Comparison of ENCODE assay signal across 37 cellular contexts in the genomic region with DNA sequence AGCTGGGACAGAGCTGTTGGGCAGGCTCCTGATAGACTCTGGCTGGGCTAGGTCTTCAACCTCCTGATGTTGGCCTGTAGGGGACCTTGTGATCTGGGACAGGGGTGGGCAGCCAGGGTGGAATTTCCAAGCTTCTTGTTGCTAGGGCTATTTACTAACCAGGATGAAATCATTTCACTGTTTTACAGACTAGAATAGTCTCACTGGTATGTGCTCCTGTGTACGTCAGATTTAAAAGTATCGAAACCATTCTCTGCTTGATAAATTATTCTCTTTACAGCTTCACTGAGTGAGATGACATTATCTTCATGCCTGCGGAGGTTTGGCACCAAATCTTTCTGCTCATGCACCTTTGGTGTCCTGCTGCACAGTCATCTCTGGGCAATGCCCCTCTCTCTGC. TPM values are rescaled to one million over a fixed set of nuclear protein-coding genes. Genes with fewer than 3 reads are reported as not detected.
"Had no signal": no experiment of that assay in that cellular context is flagged by ENCODE, and none has a peak within 500 bp of the region (broad histone marks: within the 10 kb centered on the region; RNA-seq: fewer than 3 reads in every experiment).

No MANE protein-coding gene starts in this region.

- H3K36me3 ChIP-seq: ascending aorta, breast epithelium had no signal

- H3K9me3 ChIP-seq: ascending aorta, body of pancreas, breast epithelium had no signal

- H3K4me1 ChIP-seq: breast epithelium had no signal

- H3K27ac Mint-ChIP-seq: activated CD4-positive, alpha-beta memory T cell treated with anti-CD3 and anti-CD28 coated beads, Interleukin-2, amount 10 ng/mL, durations not matched to agents 7 days and 5 days; activated CD4-positive, alpha-beta T cell treated with anti-CD3 and anti-CD28 coated beads for 36 hours; activated CD4-positive, alpha-beta T cell treated with anti-CD3 and anti-CD28 coated beads, Interleukin-2, amount 10 ng/mL, durations not matched to agents 7 days and 5 days; activated CD8-positive, alpha-beta memory T cell treated with anti-CD3 and anti-CD28 coated beads, Interleukin-2, amount 10 ng/mL, durations not matched to agents 7 days and 5 days; activated CD8-positive, alpha-beta T cell treated with anti-CD3 and anti-CD28 coated beads, Interleukin-2, amount 10 ng/mL, durations not matched to agents 7 days and 5 days; activated naive CD4-positive, alpha-beta T cell treated with anti-CD3 and anti-CD28 coated beads, Interleukin-2, amount 10 ng/mL, durations not matched to agents 7 days and 5 days; activated naive CD4-positive, alpha-beta T cell treated with anti-CD3 and anti-CD28 coated beads, Interleukin-2, amount 50 U/mL, for 24 hours; activated naive CD8-positive, alpha-beta T cell; activated naive CD8-positive, alpha-beta T cell treated with anti-CD3 and anti-CD28 coated beads, Interleukin-2, amount 10 ng/mL, durations not matched to agents 7 days and 5 days; activated naive CD8-positive, alpha-beta T cell treated with anti-CD3 and anti-CD28 coated beads, Interleukin-2, amount 50 U/mL, for 24 hours; activated T-cell treated with anti-CD3 and anti-CD28 coated beads, Interleukin-2, amount 50 U/mL, for 24 hours; activated T-helper 2 cell treated with anti-CD3 and anti-CD28 coated beads, Interferon-gamma antibody, Interleukin-2, Interleukin-4, amounts not matched to agents 10 μg/mL and 5 μg/mL and 100 μg/mL, durations not matched to agents 14 hours and 24 hours and 36 hours; T-helper 1 cell treated with Interleukin-12 subunit alpha and Interleukin-12 subunit beta and Interleukin-4 antibody, amounts not matched to agents 30 μg/mL and 1 μg/mL, for 36 hours; T-helper 2 cell treated with Interferon-gamma antibody and Interleukin-4, amounts not matched to agents 5 μg/mL and 100 μg/mL, for 36 hours had no signal

- H3K36me3 Mint-ChIP-seq: activated CD8-positive, alpha-beta memory T cell treated with anti-CD3 and anti-CD28 coated beads, Interleukin-2, amount 10 ng/mL, durations not matched to agents 7 days and 5 days; activated naive CD4-positive, alpha-beta T cell treated with anti-CD3 and anti-CD28 coated beads, Interleukin-2, amount 10 ng/mL, durations not matched to agents 7 days and 5 days; activated naive CD4-positive, alpha-beta T cell treated with anti-CD3 and anti-CD28 coated beads, Interleukin-2, amount 50 U/mL, for 24 hours; activated naive CD8-positive, alpha-beta T cell; activated naive CD8-positive, alpha-beta T cell treated with anti-CD3 and anti-CD28 coated beads, Interleukin-2, amount 10 ng/mL, durations not matched to agents 7 days and 5 days had no signal

- H3K27ac ChIP-seq: ascending aorta, body of pancreas, brain microvascular endothelial cell, breast epithelium, VCaP had no signal

- H3K4me3 ChIP-seq: ascending aorta, body of pancreas, breast epithelium had no signal

- H3K4me1 Mint-ChIP-seq: activated CD4-positive, alpha-beta memory T cell treated with anti-CD3 and anti-CD28 coated beads, Interleukin-2, amount 10 ng/mL, durations not matched to agents 7 days and 5 days; activated CD4-positive, alpha-beta T cell treated with anti-CD3 and anti-CD28 coated beads for 36 hours; activated CD4-positive, alpha-beta T cell treated with anti-CD3 and anti-CD28 coated beads, Interleukin-2, amount 10 ng/mL, durations not matched to agents 7 days and 5 days; activated CD8-positive, alpha-beta memory T cell treated with anti-CD3 and anti-CD28 coated beads, Interleukin-2, amount 10 ng/mL, durations not matched to agents 7 days and 5 days; activated naive CD4-positive, alpha-beta T cell treated with anti-CD3 and anti-CD28 coated beads, Interleukin-2, amount 10 ng/mL, durations not matched to agents 7 days and 5 days; activated naive CD4-positive, alpha-beta T cell treated with anti-CD3 and anti-CD28 coated beads, Interleukin-2, amount 50 U/mL, for 24 hours; activated naive CD8-positive, alpha-beta T cell treated with anti-CD3 and anti-CD28 coated beads, Interleukin-2, amount 10 ng/mL, durations not matched to agents 7 days and 5 days; activated naive CD8-positive, alpha-beta T cell treated with anti-CD3 and anti-CD28 coated beads, Interleukin-2, amount 50 U/mL, for 24 hours had no signal

- ATAC-seq: activated CD4-positive, alpha-beta T cell treated with anti-CD3 and anti-CD28 coated beads for 36 hours; activated CD4-positive, CD25-positive, alpha-beta regulatory T cell treated with anti-CD3 and anti-CD28 coated beads, Interleukin-2, amount 50 U/mL, for 24 hours; activated CD8-positive, alpha-beta memory T cell treated with anti-CD3 and anti-CD28 coated beads, Interleukin-2, amount 10 ng/mL, durations not matched to agents 7 days and 5 days; activated CD8-positive, alpha-beta T cell treated with anti-CD3 and anti-CD28 coated beads, Interleukin-2, amount 10 ng/mL, durations not matched to agents 7 days and 5 days; activated naive CD8-positive, alpha-beta T cell treated with anti-CD3 and anti-CD28 coated beads, Interleukin-2, amount 50 U/mL, for 24 hours; body of pancreas had no signal

- DNase-seq: activated CD4-positive, alpha-beta memory T cell treated with anti-CD3 and anti-CD28 coated beads, Interleukin-2, amount 10 ng/mL, durations not matched to agents 7 days and 5 days; activated CD4-positive, alpha-beta T cell treated with anti-CD3 and anti-CD28 coated beads for 1 hour; activated CD4-positive, alpha-beta T cell treated with anti-CD3 and anti-CD28 coated beads for 36 hours; activated CD4-positive, alpha-beta T cell treated with anti-CD3 and anti-CD28 coated beads for 48 hours; activated CD4-positive, alpha-beta T cell treated with anti-CD3 and anti-CD28 coated beads, Interleukin-2, amount 10 ng/mL, durations not matched to agents 7 days and 5 days; activated CD4-positive, alpha-beta T cell treated with anti-CD3 and anti-CD28 coated beads, Interleukin-2, amount 50 U/mL, for 48 hours; activated CD4-positive, CD25-positive, alpha-beta regulatory T cell; activated CD8-positive, alpha-beta memory T cell treated with anti-CD3 and anti-CD28 coated beads for 24 hours; activated CD8-positive, alpha-beta memory T cell treated with anti-CD3 and anti-CD28 coated beads, Interleukin-2, amount 10 ng/mL, durations not matched to agents 7 days and 5 days; activated CD8-positive, alpha-beta memory T cell treated with anti-CD3 and anti-CD28 coated beads, Interleukin-2, amount 50 U/mL, for 48 hours; activated CD8-positive, alpha-beta T cell treated with anti-CD3 and anti-CD28 coated beads, Interleukin-2, amount 10 ng/mL, durations not matched to agents 7 days and 5 days; activated effector memory CD4-positive, alpha-beta T cell treated with Interleukin-2 at 50 U/mL for 16 hours; activated gamma-delta T cell; activated naive CD4-positive, alpha-beta T cell treated with anti-CD3 and anti-CD28 coated beads, Interleukin-2, amount 10 ng/mL, durations not matched to agents 7 days and 5 days; activated naive CD4-positive, alpha-beta T cell treated with Interleukin-2 at 50 U/mL for 16 hours; activated naive CD8-positive, alpha-beta T cell treated with anti-CD3 and anti-CD28 coated beads, Interleukin-2, amount 10 ng/mL, durations not matched to agents 7 days and 5 days; activated naive CD8-positive, alpha-beta T cell treated with anti-CD3 and anti-CD28 coated beads, Interleukin-2, amount 50 U/mL, for 24 hours; activated T-cell treated with anti-CD3 and anti-CD28 coated beads, Interleukin-2, amount 50 U/mL, for 24 hours; activated T-cell treated with anti-CD3 and anti-CD28 coated beads, Interleukin-2, amount 50 U/mL, for 48 hours; amygdala; anterior cingulate cortex; body of pancreas; brain microvascular endothelial cell; central memory CD4-positive, alpha-beta T cell; T-helper 1 cell; T-helper 2 cell; T-helper 9 cell had no signal

- H3K9me3 Mint-ChIP-seq: activated CD4-positive, alpha-beta memory T cell treated with anti-CD3 and anti-CD28 coated beads, Interleukin-2, amount 10 ng/mL, durations not matched to agents 7 days and 5 days; activated CD4-positive, alpha-beta T cell treated with anti-CD3 and anti-CD28 coated beads, Interleukin-2, amount 10 ng/mL, durations not matched to agents 7 days and 5 days; activated naive CD4-positive, alpha-beta T cell treated with anti-CD3 and anti-CD28 coated beads, Interleukin-2, amount 10 ng/mL, durations not matched to agents 7 days and 5 days; activated naive CD4-positive, alpha-beta T cell treated with anti-CD3 and anti-CD28 coated beads, Interleukin-2, amount 50 U/mL, for 24 hours; activated naive CD8-positive, alpha-beta T cell treated with anti-CD3 and anti-CD28 coated beads, Interleukin-2, amount 50 U/mL, for 24 hours; activated T-cell treated with anti-CD3 and anti-CD28 coated beads, Interleukin-2, amount 50 U/mL, for 24 hours; activated T-helper 2 cell treated with anti-CD3 and anti-CD28 coated beads, Interferon-gamma antibody, Interleukin-2, Interleukin-4, amounts not matched to agents 10 μg/mL and 5 μg/mL and 100 μg/mL, durations not matched to agents 14 hours and 24 hours and 36 hours; T-helper 1 cell treated with Interleukin-12 subunit alpha and Interleukin-12 subunit beta and Interleukin-4 antibody, amounts not matched to agents 30 μg/mL and 1 μg/mL, for 36 hours; T-helper 2 cell treated with Interferon-gamma antibody and Interleukin-4, amounts not matched to agents 5 μg/mL and 100 μg/mL, for 36 hours had no signal

- H3K27me3 ChIP-seq: ascending aorta, body of pancreas, brain microvascular endothelial cell, breast epithelium had no signal

- H3K4me3 Mint-ChIP-seq: activated CD4-positive, alpha-beta memory T cell treated with anti-CD3 and anti-CD28 coated beads, Interleukin-2, amount 10 ng/mL, durations not matched to agents 7 days and 5 days; activated CD4-positive, alpha-beta T cell treated with anti-CD3 and anti-CD28 coated beads for 36 hours; activated CD4-positive, alpha-beta T cell treated with anti-CD3 and anti-CD28 coated beads, Interleukin-2, amount 10 ng/mL, durations not matched to agents 7 days and 5 days; activated CD8-positive, alpha-beta memory T cell treated with anti-CD3 and anti-CD28 coated beads, Interleukin-2, amount 10 ng/mL, durations not matched to agents 7 days and 5 days; activated CD8-positive, alpha-beta T cell treated with anti-CD3 and anti-CD28 coated beads, Interleukin-2, amount 10 ng/mL, durations not matched to agents 7 days and 5 days; activated naive CD4-positive, alpha-beta T cell treated with anti-CD3 and anti-CD28 coated beads, Interleukin-2, amount 10 ng/mL, durations not matched to agents 7 days and 5 days; activated naive CD4-positive, alpha-beta T cell treated with anti-CD3 and anti-CD28 coated beads, Interleukin-2, amount 50 U/mL, for 24 hours; activated naive CD8-positive, alpha-beta T cell; activated naive CD8-positive, alpha-beta T cell treated with anti-CD3 and anti-CD28 coated beads, Interleukin-2, amount 10 ng/mL, durations not matched to agents 7 days and 5 days; activated naive CD8-positive, alpha-beta T cell treated with anti-CD3 and anti-CD28 coated beads, Interleukin-2, amount 50 U/mL, for 24 hours; activated T-cell treated with anti-CD3 and anti-CD28 coated beads, Interleukin-2, amount 50 U/mL, for 24 hours; T-helper 1 cell treated with Interleukin-12 subunit alpha and Interleukin-12 subunit beta and Interleukin-4 antibody, amounts not matched to agents 30 μg/mL and 1 μg/mL, for 36 hours; T-helper 2 cell treated with Interferon-gamma antibody and Interleukin-4, amounts not matched to agents 5 μg/mL and 100 μg/mL, for 36 hours had no signal

- FAIRE-seq: TTC549 had no signal

RNA-seq across cellular contexts. Expression of a gene that starts 10.8 kb away (rescaled TPM):
- total RNA-seq: activated CD4-positive, alpha-beta T cell treated with anti-CD3 and anti-CD28 coated beads for 36 hours; activated CD8-positive, alpha-beta memory T cell treated with anti-CD3 and anti-CD28 coated beads, Interleukin-2, amount 10 ng/mL, durations not matched to agents 7 days and 5 days; activated CD8-positive, alpha-beta T cell treated with anti-CD3 and anti-CD28 coated beads, Interleukin-2, amount 10 ng/mL, durations not matched to agents 7 days and 5 days had no signal
